ENCODE assay signal across 28 cellular contexts in the genomic region with DNA sequence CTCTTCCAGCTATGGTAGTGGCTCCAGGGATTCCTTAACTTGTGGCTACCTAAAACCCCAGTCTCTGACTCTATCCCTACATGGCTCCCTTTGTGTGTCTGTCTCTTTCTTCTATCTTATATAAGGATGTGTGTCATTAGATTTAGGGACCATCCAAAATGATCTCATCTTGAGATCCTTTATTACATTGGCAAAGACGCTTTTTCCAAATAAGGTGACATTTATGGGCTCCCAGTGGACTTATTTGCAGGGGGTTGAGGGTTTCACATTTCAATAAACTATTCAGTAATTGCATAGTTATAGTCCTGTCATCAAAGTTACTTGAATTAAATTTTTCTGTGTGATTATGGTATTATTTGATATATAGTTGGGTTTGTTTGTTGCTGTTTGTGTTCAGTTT.
"Had no signal": no experiment of that assay in that cellular context is flagged by ENCODE, and none has a peak within 500 bp of the region (broad histone marks: within the 10 kb centered on the region; RNA-seq: fewer than 3 reads in every experiment).

No MANE protein-coding gene starts in this region.

- H3K27ac ChIP-seq: neural progenitor cell, ovary, parathyroid adenoma, psoas muscle, right lobe of liver, sigmoid colon, stomach, thoracic aorta, thyroid gland, tibial nerve, upper lobe of right lung, uterus had no signal

- H3K9me3 Mint-ChIP-seq: natural killer cell; stimulated activated effector memory CD8-positive, alpha-beta T cell treated with anti-CD3 and anti-CD28 coated beads, Interleukin-12 subunit alpha, Interleukin-12 subunit beta, amount 100 ng/mL, for 72 hours; stimulated activated naive B cell treated with anti-CD40 and anti-IgM and Interleukin-4, amounts not matched to agents 10 μg/mL and 1 μg/mL and 100 μg/mL, for 72 hours; stimulated activated naive CD8-positive, alpha-beta T cell treated with anti-CD3 and anti-CD28 coated beads, Interleukin-15, Interleukin-2, amounts not matched to agents 100 ng/mL and 50 ng/mL, for 24 hours; type B pancreatic cell had no signal

- H3K4me1 Mint-ChIP-seq: neural progenitor cell had no signal

- H3K36me3 Mint-ChIP-seq: natural killer cell; stimulated activated effector memory CD8-positive, alpha-beta T cell treated with anti-CD3 and anti-CD28 coated beads, Interleukin-12 subunit alpha, Interleukin-12 subunit beta, amount 100 ng/mL, for 72 hours; type B pancreatic cell had no signal

- H3K4me3 ChIP-seq: neural progenitor cell, ovary, psoas muscle, right lobe of liver, sigmoid colon, stomach, thoracic aorta, thyroid gland, tibial nerve, upper lobe of right lung, uterus had no signal

- H3K36me3 ChIP-seq: neural progenitor cell, ovary, right lobe of liver, sigmoid colon, stomach, thoracic aorta, thyroid gland, tibial nerve, upper lobe of right lung, uterus had no signal

- H2AFZ ChIP-seq: neural progenitor cell, parathyroid adenoma had no signal

- H3K9me3 ChIP-seq: ovary, psoas muscle, right lobe of liver, sigmoid colon, stomach, thoracic aorta, thyroid gland, upper lobe of right lung, uterus had no signal

- H3K4me2 ChIP-seq: neural progenitor cell had no signal

- ATAC-seq: natural killer cell; stimulated activated effector memory CD8-positive, alpha-beta T cell treated with anti-CD3 and anti-CD28 coated beads, Interleukin-12 subunit alpha, Interleukin-12 subunit beta, amount 100 ng/mL, for 72 hours; stimulated activated naive B cell treated with anti-CD40 and anti-IgM and Interleukin-4, amounts not matched to agents 10 μg/mL and 1 μg/mL and 100 μg/mL, for 72 hours; upper lobe of right lung had no signal

- H3K4me1 ChIP-seq: parathyroid adenoma, uterus had no signal

- H3K4me3 Mint-ChIP-seq: nephron; neural progenitor cell; stimulated activated effector memory CD8-positive, alpha-beta T cell treated with anti-CD3 and anti-CD28 coated beads, Interleukin-12 subunit alpha, Interleukin-12 subunit beta, amount 100 ng/mL, for 72 hours; stimulated activated naive B cell treated with anti-CD40 and anti-IgM and Interleukin-4, amounts not matched to agents 10 μg/mL and 1 μg/mL and 100 μg/mL, for 72 hours; type B pancreatic cell had no signal

- DNase-seq: natural killer cell; occipital lobe; ovary; posterior cingulate gyrus; psoas muscle; right cardiac atrium; right lobe of liver; sigmoid colon; small intestine; stimulated activated CD4-positive, alpha-beta T cell treated with anti-CD3 and anti-CD28 coated beads, Interleukin-15, amount 100 ng/mL, for 24 hours; stimulated activated CD4-positive, alpha-beta T cell treated with anti-CD3 and anti-CD28 coated beads, Interleukin-2, amount 100 ng/mL, for 24 hours; stimulated activated CD4-positive, alpha-beta T cell treated with anti-CD3 and anti-CD28 coated beads, Interleukin-2, amount 100 ng/mL, for 48 hours; stimulated activated CD4-positive, alpha-beta T cell treated with anti-CD3 and anti-CD28 coated beads, Interleukin-4, amount 100 ng/mL, for 24 hours; stimulated activated naive B cell treated with anti-CD40 and anti-IgM and Interleukin-4, amounts not matched to agents 10 μg/mL and 1 μg/mL and 100 μg/mL, for 72 hours; stimulated activated naive CD4-positive, alpha-beta T cell treated with Interleukin-2 at 50 U/mL for 16 hours; stomach; thyroid gland; upper lobe of right lung; uterus had no signal

- H3K27me3 ChIP-seq: neural progenitor cell, ovary, right lobe of liver, sigmoid colon, stomach, thyroid gland, tibial nerve, upper lobe of right lung, uterus had no signal

- H3K27me3 Mint-ChIP-seq: progenitor cell of endocrine pancreas; stimulated activated naive B cell treated with anti-CD40 and anti-IgM and Interleukin-4, amounts not matched to agents 10 μg/mL and 1 μg/mL and 100 μg/mL, for 72 hours; stimulated activated naive CD8-positive, alpha-beta T cell treated with anti-CD3 and anti-CD28 coated beads, Interleukin-15, Interleukin-2, amounts not matched to agents 100 ng/mL and 50 ng/mL, for 24 hours; type B pancreatic cell had no signal

- H3K27ac Mint-ChIP-seq: nephron; neural progenitor cell; progenitor cell of endocrine pancreas; stimulated activated effector memory CD8-positive, alpha-beta T cell treated with anti-CD3 and anti-CD28 coated beads, Interleukin-12 subunit alpha, Interleukin-12 subunit beta, amount 100 ng/mL, for 72 hours; stimulated activated naive B cell treated with anti-CD40 and anti-IgM and Interleukin-4, amounts not matched to agents 10 μg/mL and 1 μg/mL and 100 μg/mL, for 72 hours; type B pancreatic cell had no signal

- H3K9ac ChIP-seq: neural progenitor cell, parathyroid adenoma had no signal
